ENCODE assay signal across 1 cellular context in genomic region chr14:94292872-94293577, GRCh38.
A peak's percentile ranks its signal among the peaks of the same experiment; 100 is the strongest.
TF ChIP-seq lines count a peak whose summit lies in the region.

SERPINA10 (minus strand) TSS chr14:94293268; CDS start chr14:94290593, 2,675 bp downstream.

TF ChIP-seq in GM23338, 12 proteins besides CTCF, POLR2A, EP300 and RAD21 (continued from another document):
- TF ChIP-seq, protein P1, sequence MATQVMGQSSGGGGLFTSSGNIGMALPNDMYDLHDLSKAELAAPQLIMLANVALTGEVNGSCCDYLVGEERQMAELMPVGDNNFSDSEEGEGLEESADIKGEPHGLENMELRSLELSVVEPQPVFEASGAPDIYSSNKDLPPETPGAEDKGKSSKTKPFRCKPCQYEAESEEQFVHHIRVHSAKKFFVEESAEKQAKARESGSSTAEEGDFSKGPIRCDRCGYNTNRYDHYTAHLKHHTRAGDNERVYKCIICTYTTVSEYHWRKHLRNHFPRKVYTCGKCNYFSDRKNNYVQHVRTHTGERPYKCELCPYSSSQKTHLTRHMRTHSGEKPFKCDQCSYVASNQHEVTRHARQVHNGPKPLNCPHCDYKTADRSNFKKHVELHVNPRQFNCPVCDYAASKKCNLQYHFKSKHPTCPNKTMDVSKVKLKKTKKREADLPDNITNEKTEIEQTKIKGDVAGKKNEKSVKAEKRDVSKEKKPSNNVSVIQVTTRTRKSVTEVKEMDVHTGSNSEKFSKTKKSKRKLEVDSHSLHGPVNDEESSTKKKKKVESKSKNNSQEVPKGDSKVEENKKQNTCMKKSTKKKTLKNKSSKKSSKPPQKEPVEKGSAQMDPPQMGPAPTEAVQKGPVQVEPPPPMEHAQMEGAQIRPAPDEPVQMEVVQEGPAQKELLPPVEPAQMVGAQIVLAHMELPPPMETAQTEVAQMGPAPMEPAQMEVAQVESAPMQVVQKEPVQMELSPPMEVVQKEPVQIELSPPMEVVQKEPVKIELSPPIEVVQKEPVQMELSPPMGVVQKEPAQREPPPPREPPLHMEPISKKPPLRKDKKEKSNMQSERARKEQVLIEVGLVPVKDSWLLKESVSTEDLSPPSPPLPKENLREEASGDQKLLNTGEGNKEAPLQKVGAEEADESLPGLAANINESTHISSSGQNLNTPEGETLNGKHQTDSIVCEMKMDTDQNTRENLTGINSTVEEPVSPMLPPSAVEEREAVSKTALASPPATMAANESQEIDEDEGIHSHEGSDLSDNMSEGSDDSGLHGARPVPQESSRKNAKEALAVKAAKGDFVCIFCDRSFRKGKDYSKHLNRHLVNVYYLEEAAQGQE (IDR thresholded peaks at IDR 0.05; ENCODE audit: unreplicated experiment), result peak; percentile 57
- TF ChIP-seq, protein P2, sequence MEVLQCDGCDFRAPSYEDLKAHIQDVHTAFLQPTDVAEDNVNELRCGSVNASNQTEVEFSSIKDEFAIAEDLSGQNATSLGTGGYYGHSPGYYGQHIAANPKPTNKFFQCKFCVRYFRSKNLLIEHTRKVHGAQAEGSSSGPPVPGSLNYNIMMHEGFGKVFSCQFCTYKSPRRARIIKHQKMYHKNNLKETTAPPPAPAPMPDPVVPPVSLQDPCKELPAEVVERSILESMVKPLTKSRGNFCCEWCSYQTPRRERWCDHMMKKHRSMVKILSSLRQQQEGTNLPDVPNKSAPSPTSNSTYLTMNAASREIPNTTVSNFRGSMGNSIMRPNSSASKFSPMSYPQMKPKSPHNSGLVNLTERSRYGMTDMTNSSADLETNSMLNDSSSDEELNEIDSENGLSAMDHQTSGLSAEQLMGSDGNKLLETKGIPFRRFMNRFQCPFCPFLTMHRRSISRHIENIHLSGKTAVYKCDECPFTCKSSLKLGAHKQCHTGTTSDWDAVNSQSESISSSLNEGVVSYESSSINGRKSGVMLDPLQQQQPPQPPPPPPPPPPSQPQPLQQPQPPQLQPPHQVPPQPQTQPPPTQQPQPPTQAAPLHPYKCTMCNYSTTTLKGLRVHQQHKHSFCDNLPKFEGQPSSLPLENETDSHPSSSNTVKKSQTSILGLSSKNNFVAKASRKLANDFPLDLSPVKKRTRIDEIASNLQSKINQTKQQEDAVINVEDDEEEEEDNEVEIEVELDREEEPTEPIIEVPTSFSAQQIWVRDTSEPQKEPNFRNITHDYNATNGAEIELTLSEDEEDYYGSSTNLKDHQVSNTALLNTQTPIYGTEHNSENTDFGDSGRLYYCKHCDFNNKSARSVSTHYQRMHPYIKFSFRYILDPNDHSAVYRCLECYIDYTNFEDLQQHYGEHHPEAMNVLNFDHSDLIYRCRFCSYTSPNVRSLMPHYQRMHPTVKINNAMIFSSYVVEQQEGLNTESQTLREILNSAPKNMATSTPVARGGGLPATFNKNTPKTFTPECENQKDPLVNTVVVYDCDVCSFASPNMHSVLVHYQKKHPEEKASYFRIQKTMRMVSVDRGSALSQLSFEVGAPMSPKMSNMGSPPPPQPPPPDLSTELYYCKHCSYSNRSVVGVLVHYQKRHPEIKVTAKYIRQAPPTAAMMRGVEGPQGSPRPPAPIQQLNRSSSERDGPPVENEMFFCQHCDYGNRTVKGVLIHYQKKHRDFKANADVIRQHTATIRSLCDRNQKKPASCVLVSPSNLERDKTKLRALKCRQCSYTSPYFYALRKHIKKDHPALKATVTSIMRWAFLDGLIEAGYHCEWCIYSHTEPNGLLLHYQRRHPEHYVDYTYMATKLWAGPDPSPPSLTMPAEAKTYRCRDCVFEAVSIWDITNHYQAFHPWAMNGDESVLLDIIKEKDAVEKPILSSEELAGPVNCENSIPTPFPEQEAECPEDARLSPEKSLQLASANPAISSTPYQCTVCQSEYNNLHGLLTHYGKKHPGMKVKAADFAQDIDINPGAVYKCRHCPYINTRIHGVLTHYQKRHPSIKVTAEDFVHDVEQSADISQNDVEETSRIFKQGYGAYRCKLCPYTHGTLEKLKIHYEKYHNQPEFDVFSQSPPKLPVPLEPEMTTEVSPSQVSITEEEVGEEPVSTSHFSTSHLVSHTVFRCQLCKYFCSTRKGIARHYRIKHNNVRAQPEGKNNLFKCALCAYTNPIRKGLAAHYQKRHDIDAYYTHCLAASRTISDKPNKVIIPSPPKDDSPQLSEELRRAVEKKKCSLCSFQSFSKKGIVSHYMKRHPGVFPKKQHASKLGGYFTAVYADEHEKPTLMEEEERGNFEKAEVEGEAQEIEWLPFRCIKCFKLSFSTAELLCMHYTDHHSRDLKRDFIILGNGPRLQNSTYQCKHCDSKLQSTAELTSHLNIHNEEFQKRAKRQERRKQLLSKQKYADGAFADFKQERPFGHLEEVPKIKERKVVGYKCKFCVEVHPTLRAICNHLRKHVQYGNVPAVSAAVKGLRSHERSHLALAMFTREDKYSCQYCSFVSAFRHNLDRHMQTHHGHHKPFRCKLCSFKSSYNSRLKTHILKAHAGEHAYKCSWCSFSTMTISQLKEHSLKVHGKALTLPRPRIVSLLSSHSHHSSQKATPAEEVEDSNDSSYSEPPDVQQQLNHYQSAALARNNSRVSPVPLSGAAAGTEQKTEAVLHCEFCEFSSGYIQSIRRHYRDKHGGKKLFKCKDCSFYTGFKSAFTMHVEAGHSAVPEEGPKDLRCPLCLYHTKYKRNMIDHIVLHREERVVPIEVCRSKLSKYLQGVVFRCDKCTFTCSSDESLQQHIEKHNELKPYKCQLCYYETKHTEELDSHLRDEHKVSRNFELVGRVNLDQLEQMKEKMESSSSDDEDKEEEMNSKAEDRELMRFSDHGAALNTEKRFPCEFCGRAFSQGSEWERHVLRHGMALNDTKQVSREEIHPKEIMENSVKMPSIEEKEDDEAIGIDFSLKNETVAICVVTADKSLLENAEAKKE (CRISPR knock-in tag; IDR thresholded peaks at IDR 0.05), result no peak
